19 cellular contexts compared by ENCODE assay signal in the genomic region with DNA sequence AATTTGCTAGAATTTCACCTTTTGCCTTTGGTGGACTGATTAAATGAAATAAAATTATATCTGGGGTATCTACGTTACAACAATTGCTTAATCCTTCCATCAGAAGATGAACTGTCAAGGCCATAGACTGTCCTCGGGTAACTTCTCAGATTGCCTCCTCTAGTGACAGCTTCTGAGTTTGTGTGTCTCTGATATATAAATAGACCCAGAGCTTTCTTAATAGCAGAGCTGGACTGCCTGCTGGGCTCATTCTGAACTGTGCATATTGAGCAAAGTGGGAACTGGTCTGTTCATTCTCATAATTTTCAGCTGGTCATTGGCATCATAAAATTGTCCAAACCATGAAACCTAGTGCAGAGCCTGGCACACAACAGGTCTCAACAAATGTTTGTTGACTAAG.
DNase-seq lines count a peak whose midpoint lies in the region; ATAC-seq and TF ChIP-seq lines count a peak whose summit lies in the region.
"Had no signal": no experiment of that assay in that cellular context is flagged by ENCODE, and none has a peak within 500 bp of the region (broad histone marks: within the 10 kb centered on the region; RNA-seq: fewer than 3 reads in every experiment).

No MANE protein-coding gene starts in this region.

- intact Hi-C loops in A673 (cut with micrococcal nuclease; ENCODE audit: unreplicated experiment) = no loop called here
- intact Hi-C loops in upper lobe of right lung (cut with DNase I) = no loop called here

- ATAC-seq in upper lobe of right lung = no peak
- ATAC-seq: A549, HCT116, K562 had no signal

- H3K14ac ChIP-seq in trophoblast cell (ENCODE audit: low read length) = no peak overlapping the region

- no peak overlapping the region for H2AK5ac ChIP-seq in trophoblast cell (ENCODE audit: low read length)

- no peak overlapping the region for H4K91ac ChIP-seq in trophoblast cell (ENCODE audit: low read depth, low read length)

- POLR2A ChIA-PET in A673 (lab: Charles Lee; ENCODE audit: low non-redundant PET) = no interaction called here

- no peak overlapping the region for H3K9ac ChIP-seq in trophoblast cell (ENCODE audit: low read length)
- H3K9ac ChIP-seq: GM23248 had no signal

- H2AFZ ChIP-seq in trophoblast cell (ENCODE audit: insufficient read depth, low read length, poor library complexity) = no peak overlapping the region
- H2AFZ ChIP-seq: GM23248 had no signal

- no peak overlapping the region for H3K4me2 ChIP-seq in trophoblast cell (ENCODE audit: low read length)
- H3K4me2 ChIP-seq: A549 had no signal

- no peaks in the 10 kb centered on the region for H3K27me3 ChIP-seq in A673 (replicated peaks; ENCODE audit: insufficient read depth, low read depth, low read length, poor library complexity)
- no peaks in the 10 kb centered on the region for H3K27me3 ChIP-seq in trophoblast cell (ENCODE audit: insufficient read depth, low read length)
- H3K27me3 ChIP-seq in upper lobe of right lung = no peaks in the 10 kb centered on the region

- BruUV-seq in A673 (replicated peaks; lab: Mats Ljungman, UMichigan) = no TSS peak

- H2BK120ac ChIP-seq in trophoblast cell (ENCODE audit: insufficient read depth, low read length, poor library complexity) = no peak overlapping the region

- H2BK5ac ChIP-seq in trophoblast cell (ENCODE audit: low read depth, low read length, poor library complexity) = no peak overlapping the region

- H3K4me1 ChIP-seq in A673 (ENCODE audit: insufficient read depth, low read length, poor library complexity, severe bottlenecking) = peaks cover 22% of the 10 kb centered on the region
- no peaks in the 10 kb centered on the region for H3K4me1 ChIP-seq in mesodermal cell (ENCODE audit: control insufficient read depth, insufficient read depth, low read length, poor library complexity, severe bottlenecking)
- H3K4me1 ChIP-seq in trophoblast cell (ENCODE audit: control insufficient read depth in 1 of 2, insufficient read depth in 2 of 2, low read length in 2 of 2) = no peaks in the 10 kb centered on the region
- no peaks in the 10 kb centered on the region for H3K4me1 ChIP-seq in upper lobe of right lung
- H3K4me1 ChIP-seq: A549 had no signal

- whole genome bisulfite sequencing in mesodermal cell (ENCODE audit: insufficient coverage in 2 of 2), 2 experiments = no CpG with 5 or more reads among the region's 2 CpGs
- no CpG with 5 or more reads among the region's 2 CpGs for WGBS in trophoblast cell (ENCODE audit: extremely low coverage, insufficient coverage, insufficient read length)

- H3K23ac ChIP-seq in trophoblast cell (ENCODE audit: low read length) = no peak overlapping the region

- no peak overlapping the region for H4K8ac ChIP-seq in trophoblast cell (ENCODE audit: low read depth, low read length)

- H3K79me1 ChIP-seq in trophoblast cell (ENCODE audit: low read length) = no peaks in the 10 kb centered on the region

- H3K4me3 ChIP-seq in A673 (ENCODE audit: low read depth, low read length, poor library complexity, severe bottlenecking) = no peak overlapping the region
- no peak overlapping the region for H3K4me3 ChIP-seq in mesodermal cell (ENCODE audit: extremely low read depth, insufficient read depth, low read length, poor library complexity, severe bottlenecking)
- H3K4me3 ChIP-seq in trophoblast cell (ENCODE audit: low read depth, low read length) = no peak overlapping the region
- H3K4me3 ChIP-seq in upper lobe of right lung = no peak overlapping the region
- H3K4me3 ChIP-seq: A549, GM23248, K562, SK-N-MC had no signal

- no peak overlapping the region for H2BK12ac ChIP-seq in trophoblast cell (ENCODE audit: low read length)

- CTCF ChIA-PET in A673 (lab: Charles Lee) = interaction anchor here (1.0 kb wide), 1 partner anchor 26 kb away, joined by 3 read pairs; no protein-coding TSS in a partner anchor

- no peak overlapping the region for H4K12ac ChIP-seq in trophoblast cell (ENCODE audit: low read depth, low read length)

- no peak overlapping the region for H3K18ac ChIP-seq in trophoblast cell (ENCODE audit: low read length)

- H3K36me3 ChIP-seq in A673 (ENCODE audit: insufficient read depth, low read length, poor library complexity, severe bottlenecking) (no peaks in the 10 kb centered on the region), mesodermal cell (ENCODE audit: control insufficient read depth, insufficient read depth, low read length) (no peaks in the 10 kb centered on the region), trophoblast cell (ENCODE audit: control insufficient read depth in 1 of 2, insufficient read depth in 2 of 2, low read length in 2 of 2) (no peaks in the 10 kb centered on the region), upper lobe of right lung (no peaks in the 10 kb centered on the region)

- DNase-seq in A673 (ENCODE audit: low spot score) = peak; percentile 44
- DNase-seq in NOMO-1 (lab: John Stamatoyannopoulos, UW; ENCODE audit: unreplicated experiment in 2 of 2) = peak; percentile 22 to 71
- DNase-seq in cerebellum (ENCODE audit: low spot score) = peak; percentile 45
- DNase-seq in stimulated activated naive CD4-positive, alpha-beta T cell (lab: John Stamatoyannopoulos, UW) = no peak
- DNase-seq in NCI-H524 treated with DMSO at 0.1 percent for 48 hours (lab: John Stamatoyannopoulos, UW) = no peak
- no peak for DNase-seq in trophoblast cell
- no peak for DNase-seq in upper lobe of right lung
- DNase-seq: CD4-positive, CD25-positive, alpha-beta regulatory T cell; GM23248; NCI-H1105; NCI-H1694 treated with DMSO at 0.1 percent for 48 hours; NCI-H446; RPMI8226 had no signal

- H3K79me2 ChIP-seq in trophoblast cell (ENCODE audit: control insufficient read depth, insufficient read depth, low read length, poor library complexity) = no peaks in the 10 kb centered on the region

- TF ChIP-seq CTCF in A673 (conservative IDR thresholded peaks at IDR 0.05; ENCODE audit: low read depth, low read length) (no peak), upper lobe of right lung (IDR thresholded peaks at IDR 0.05) (no peak)

- H3K27ac ChIP-seq in A673 (ENCODE audit: low read depth, low read length, poor library complexity, severe bottlenecking) (no peak overlapping the region), mesodermal cell (ENCODE audit: low read depth, low read length, severe bottlenecking) (peak overlapping the region; percentile 26), trophoblast cell (ENCODE audit: low read depth, low read length) (no peak overlapping the region), upper lobe of right lung (no peak overlapping the region)
- H3K27ac ChIP-seq: A549, GM23248, HL-60, SK-N-MC had no signal

- H3K9me3 ChIP-seq in A673 (ENCODE audit: low read depth, low read length, poor library complexity, severe bottlenecking) (no peaks in the 10 kb centered on the region), mesodermal cell (ENCODE audit: control insufficient read depth, low read length) (peaks cover 5% of the 10 kb centered on the region), trophoblast cell (ENCODE audit: insufficient read depth, low read depth, low read length) (peaks cover 2% of the 10 kb centered on the region), upper lobe of right lung (no peaks in the 10 kb centered on the region)
- H3K9me3 ChIP-seq: A549 had no signal

- H3K4ac ChIP-seq in trophoblast cell (ENCODE audit: low read depth, low read length) = no peak overlapping the region

Comparison
In these comparisons a context has a peak if more than half of its experiments do, and no peak if none do; other contexts are left out.
1. DNase-seq: peak in A673 (single experiment), NOMO-1 (2 of 2) and cerebellum (single experiment); none in stimulated activated naive CD4-positive, alpha-beta T cell (0 of 6), NCI-H524 treated with DMSO at 0.1 percent for 48 hours (single experiment), trophoblast cell (0 of 2) and upper lobe of right lung (single experiment).